In genomic region chr11:79503028-79503427, GRCh38 we compare ENCODE assay signal across 24 cellular contexts.
DNase-seq lines count a peak whose midpoint lies in the region; ATAC-seq, FAIRE-seq and TF ChIP-seq lines count a peak whose summit lies in the region.
"Had no signal": no experiment of that assay in that cellular context is flagged by ENCODE, and none has a peak within 500 bp of the region (broad histone marks: within the 10 kb centered on the region; RNA-seq: fewer than 3 reads in every experiment).

No MANE protein-coding gene starts in this region.

- H3K4me3 ChIP-seq in astrocyte (ENCODE audit: insufficient read depth, low read depth, low read length): no peak overlapping the region
- H3K4me3 ChIP-seq in psoas muscle: no peak overlapping the region
- H3K4me3 ChIP-seq: adrenal gland, HAP-1 had no signal

- H3K79me2 ChIP-seq in astrocyte (ENCODE audit: insufficient read depth, low read length): no peaks in the 10 kb centered on the region

- no peak overlapping the region for H3K27ac Mint-ChIP-seq in astrocyte (ENCODE audit: unreplicated experiment)
- H3K27ac Mint-ChIP-seq: WTC11 had no signal

- peaks cover 9% of the 10 kb centered on the region for H3K4me1 Mint-ChIP-seq in astrocyte (ENCODE audit: low read depth, unreplicated experiment)

- H3K4me1 ChIP-seq in astrocyte (ENCODE audit: insufficient read depth, low read length): peaks cover 8% of the 10 kb centered on the region
- H3K4me1 ChIP-seq in psoas muscle: peaks cover 6% of the 10 kb centered on the region
- H3K4me1 ChIP-seq: adrenal gland, HAP-1 had no signal

- H3K36me3 ChIP-seq in astrocyte (ENCODE audit: insufficient read depth, low read length) (no peaks in the 10 kb centered on the region), psoas muscle (ENCODE audit: insufficient read depth in 1 of 2, low read depth in 1 of 2) (no peaks in the 10 kb centered on the region)
- H3K36me3 ChIP-seq: adrenal gland, HAP-1 had no signal

- no peak overlapping the region for H2AFZ ChIP-seq in astrocyte (ENCODE audit: low read depth, low read length)

- intact Hi-C loops in left ventricle myocardium superior (cut with micrococcal nuclease) (no loop called here), psoas muscle (cut with DNase I) (no loop called here), left colon (cut with DNase I, micrococcal nuclease) (no loop called here)

- 3 to 17% (median 8%) methylated on average over 6 of the region's 6 CpGs for WGBS in psoas muscle, 3 donors

- H3K27ac ChIP-seq in astrocyte (ENCODE audit: low read depth, low read length) (no peak overlapping the region), psoas muscle (no peak overlapping the region)
- H3K27ac ChIP-seq: adrenal gland, C4-2B had no signal

- H3K27me3 Mint-ChIP-seq in astrocyte (ENCODE audit: low read depth, unreplicated experiment): peaks cover 10% of the 10 kb centered on the region

- FAIRE-seq in astrocyte (lab: Jason Lieb, UNC): no peak
- FAIRE-seq: RCC 7860 had no signal

- no peak overlapping the region for H3K4me3 Mint-ChIP-seq in astrocyte (ENCODE audit: unreplicated experiment)
- H3K4me3 Mint-ChIP-seq: WTC11 had no signal

- peaks cover 5% of the 10 kb centered on the region for H3K9me3 Mint-ChIP-seq in astrocyte (ENCODE audit: unreplicated experiment)

- no peaks in the 10 kb centered on the region for H3K9me3 ChIP-seq in astrocyte (ENCODE audit: insufficient read depth, low read depth, low read length)
- no peaks in the 10 kb centered on the region for H3K9me3 ChIP-seq in psoas muscle
- H3K9me3 ChIP-seq: adrenal gland had no signal

- DNase-seq in AG20443 (ENCODE audit: low spot score) (peak; percentile 33), astrocyte (ENCODE audit: low read depth) (peak; percentile 59), left ventricle myocardium superior (peak; percentile 62), psoas muscle (no peak), NOMO-1 (lab: John Stamatoyannopoulos, UW; ENCODE audit: unreplicated experiment in 2 of 2) (no peak), COLO668 (lab: John Stamatoyannopoulos, UW; ENCODE audit: unreplicated experiment) (no peak), left colon (no peak)
- DNase-seq: activated CD4-positive, alpha-beta T cell treated with anti-CD3 and anti-CD28 coated beads, Interleukin-2, amount 50 U/mL, for 48 hours; activated gamma-delta T cell; adrenal gland; DMS 273 treated with DMSO at 0.1 percent for 48 hours; effector CD8-positive, alpha-beta T cell; NCI-H1048; NCI-H2029 treated with DMSO at 0.1 percent for 48 hours; NCI-H446; NK-92 treated with Interleukin-12 subunit alpha and Interleukin-12 subunit beta, amount 100 ng/mL, for 24 hours; stimulated activated CD4-positive, alpha-beta T cell treated with anti-CD3 and anti-CD28 coated beads, Interleukin-15, amount 100 ng/mL, for 24 hours; T-helper 9 cell had no signal

- H3K27me3 ChIP-seq in astrocyte (ENCODE audit: insufficient read depth, low read length) (no peaks in the 10 kb centered on the region), psoas muscle (ENCODE audit: insufficient read depth in 3 of 3, low read length in 2 of 3) (no peaks in the 10 kb centered on the region)
- H3K27me3 ChIP-seq: adrenal gland had no signal

- H3K9ac ChIP-seq in astrocyte (ENCODE audit: low read length): no peak overlapping the region

- TF ChIP-seq CTCF in astrocyte (IDR thresholded peaks at IDR 0.05; ENCODE audit: insufficient read depth, low read depth, low read length) (no peak), psoas muscle (IDR thresholded peaks at IDR 0.05) (no peak)

- no peaks in the 10 kb centered on the region for H4K20me1 ChIP-seq in astrocyte (ENCODE audit: insufficient read depth, low read length)

- peak overlapping the region; percentile 28 for H3K4me2 ChIP-seq in astrocyte (ENCODE audit: low read length)

- peak; percentile 94 for ATAC-seq in left ventricle myocardium superior
- ATAC-seq in psoas muscle: peak in 3 of 4 donors; percentile 33 to 53 (median 34)
- ATAC-seq in GM21526 (IDR thresholded peaks at IDR 0.05; ENCODE audit: low FRiP score, unreplicated experiment): no peak
- ATAC-seq in left colon: no peak
- ATAC-seq: esophagus mucosa, WTC11 had no signal

- no peaks in the 10 kb centered on the region for H3K36me3 Mint-ChIP-seq in astrocyte (ENCODE audit: low read depth, unreplicated experiment)

Comparison
In these comparisons a context has a peak if more than half of its experiments do, and no peak if none do; other contexts are left out.
1. DNase-seq: peak in AG20443 (single experiment), astrocyte (single experiment) and left ventricle myocardium superior (single experiment); none in psoas muscle (0 of 2), NOMO-1 (0 of 2), COLO668 (single experiment) and left colon (0 of 2).
2. ATAC-seq: peak in left ventricle myocardium superior (single experiment) and psoas muscle (3 of 4); none in GM21526 (single experiment) and left colon (single experiment).